In genomic region chr3:8987673-8988655, GRCh38 we compare ENCODE assay signal across 8 cellular contexts. TPM values are rescaled to one million over a fixed set of nuclear protein-coding genes. Genes with fewer than 3 reads are reported as not detected.
A peak's percentile ranks its signal among the peaks of the same experiment; 100 is the strongest.
DNase-seq lines count a peak whose midpoint lies in the region; ATAC-seq and TF ChIP-seq lines count a peak whose summit lies in the region.

No MANE protein-coding gene starts in this region.

- DNase-seq in HCEC 1CT (peak; percentile 41), NCI-H146 treated with DMSO at 0.1 percent for 48 hours (lab: John Stamatoyannopoulos, UW; ENCODE audit: unreplicated experiment) (peak; percentile 3), choroid plexus epithelial cell (ENCODE audit: low read depth) (peak; percentile 78), left lobe of liver (ENCODE audit: low spot score) (no peak), NCI-H2081 treated with DMSO at 0.1 percent for 48 hours (lab: John Stamatoyannopoulos, UW) (no peak)
- DNase-seq in activated CD4-positive, CD25-positive, alpha-beta regulatory T cell treated with anti-CD3 and anti-CD28 coated beads, Interleukin-2, amount 50 U/mL, for 16 hours (ENCODE audit: low read depth, low spot score): peak; percentile 15
- peak; percentile 36 to 50 for DNase-seq in stimulated activated CD4-positive, alpha-beta T cell treated with anti-CD3 and anti-CD28 coated beads, Interleukin-4, amount 100 ng/mL, for 4 hours

- TF ChIP-seq CTCF in GM12873 (IDR thresholded peaks at IDR 0.05; ENCODE audit: insufficient read depth, low read depth, low read length, missing control alignments): peak; percentile 94
- peak; percentile 88 for TF ChIP-seq CTCF in choroid plexus epithelial cell (conservative IDR thresholded peaks at IDR 0.05; ENCODE audit: low read depth, low read length)

- no peak overlapping the region for H3K4me3 ChIP-seq in choroid plexus epithelial cell (ENCODE audit: low read depth, low read length)

- peak; percentile 64 for ATAC-seq in left lobe of liver

RNA-seq across cellular contexts. Expression of gene RAD18, which starts 24.7 kb away (rescaled TPM):
- 3.8 TPM for total RNA-seq in left lobe of liver

Comparison
In these comparisons a context has a peak if more than half of its experiments do, and no peak if none do; other contexts are left out.
1. DNase-seq: peak in HCEC 1CT (single experiment), NCI-H146 treated with DMSO at 0.1 percent for 48 hours (single experiment), activated CD4-positive, CD25-positive, alpha-beta regulatory T cell treated with anti-CD3 and anti-CD28 coated beads, Interleukin-2, amount 50 U/mL, for 16 hours (single experiment), choroid plexus epithelial cell (single experiment) and stimulated activated CD4-positive, alpha-beta T cell treated with anti-CD3 and anti-CD28 coated beads, Interleukin-4, amount 100 ng/mL, for 4 hours (2 of 2); none in left lobe of liver (single experiment) and NCI-H2081 treated with DMSO at 0.1 percent for 48 hours (single experiment).